Comparison of ENCODE assay signal across 14 cellular contexts in the genomic region with DNA sequence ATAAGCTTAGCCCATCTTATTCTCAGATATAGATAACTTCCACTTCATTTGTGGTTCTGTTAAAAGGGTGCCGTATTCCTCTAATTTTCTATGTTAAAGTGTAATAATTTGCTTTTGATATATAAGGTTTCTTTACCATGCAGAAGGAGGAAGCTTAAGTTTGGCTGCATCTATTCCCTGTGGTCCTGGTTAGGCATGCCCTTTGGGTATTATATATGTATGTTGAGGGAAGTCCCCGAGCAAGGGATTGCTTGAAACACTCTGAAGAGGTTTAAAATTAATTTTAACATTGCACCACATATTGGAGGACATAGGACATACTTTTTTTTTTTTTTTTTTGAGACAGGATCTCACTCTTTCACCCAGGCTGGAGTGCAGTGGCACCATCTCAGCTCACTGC. TPM values are rescaled to one million over a fixed set of nuclear protein-coding genes. Genes with fewer than 3 reads are reported as not detected.
A peak's percentile ranks its signal among the peaks of the same experiment; 100 is the strongest.
DNase-seq lines count a peak whose midpoint lies in the region; TF ChIP-seq lines count a peak whose summit lies in the region.
"Had no signal": no experiment of that assay in that cellular context is flagged by ENCODE, and none has a peak within 500 bp of the region (broad histone marks: within the 10 kb centered on the region; RNA-seq: fewer than 3 reads in every experiment).

No MANE protein-coding gene starts in this region.

- H3K4me1 ChIP-seq in BLaER1, result peaks cover 18% of the 10 kb centered on the region
- H3K4me1 ChIP-seq in BLaER1 treated with 17β-estradiol and CSF1 and Interleukin-3, amounts not matched to agents 10 nM and 100 nM, result peaks cover 4 to 23% (median 17%) of the 10 kb centered on the region in 10 experiments
- peaks cover 38% of the 10 kb centered on the region for H3K4me1 ChIP-seq in osteoblast (ENCODE audit: insufficient read depth, low read length)

- H2AFZ ChIP-seq in osteoblast (ENCODE audit: low read length), result peak overlapping the region; percentile 47
- H2AFZ ChIP-seq: GM23248 had no signal

- H3K9me3 ChIP-seq in BLaER1, result no peaks in the 10 kb centered on the region
- no peaks in the 10 kb centered on the region for H3K9me3 ChIP-seq in BLaER1 treated with 17β-estradiol and CSF1 and Interleukin-3, amounts not matched to agents 10 nM and 100 nM (replicated peaks in 1 of 11)
- no peaks in the 10 kb centered on the region for H3K9me3 ChIP-seq in osteoblast (ENCODE audit: low read depth, low read length)

- H3K4me2 ChIP-seq in BLaER1 (peak overlapping the region; percentile 51), osteoblast (ENCODE audit: insufficient read depth, low read length) (no peak overlapping the region)
- peak overlapping the region in 9 of 11 experiments; percentile 8 to 55 (median 44); a peak in 16 of 22 replicates for H3K4me2 ChIP-seq in BLaER1 treated with 17β-estradiol and CSF1 and Interleukin-3, amounts not matched to agents 10 nM and 100 nM

- H3K27me3 ChIP-seq in BLaER1, result no peaks in the 10 kb centered on the region
- no peaks in the 10 kb centered on the region for H3K27me3 ChIP-seq in BLaER1 treated with 17β-estradiol and CSF1 and Interleukin-3, amounts not matched to agents 10 nM and 100 nM
- H3K27me3 ChIP-seq in osteoblast (ENCODE audit: insufficient read depth, low read length), result no peaks in the 10 kb centered on the region

- TF ChIP-seq CTCF in osteoblast (IDR thresholded peaks at IDR 0.05; ENCODE audit: extremely low read depth, low read depth, low read length) (no peak), RWPE1 (conservative IDR thresholded peaks at IDR 0.05; ENCODE audit: low read depth) (no peak)

- DNase-seq in osteoblast (ENCODE audit: insufficient read length, low spot score, missing footprints) (no peak), RWPE1 (ENCODE audit: low spot score) (no peak), HCEC 1CT (no peak), NCI-H1105 treated with DMSO at 0.1 percent for 48 hours (lab: John Stamatoyannopoulos, UW) (no peak)
- DNase-seq: CD4-positive, alpha-beta T cell; CD8-positive, alpha-beta memory T cell; DMS79; EL; GDM1; GM23248; H7 had no signal

- no peak overlapping the region for H3K27ac ChIP-seq in BLaER1
- H3K27ac ChIP-seq in BLaER1 treated with 17β-estradiol and CSF1 and Interleukin-3, amounts not matched to agents 10 nM and 100 nM, result peak overlapping the region in 2 of 11 experiments; percentile 1 to 15; a peak in 2 of 22 replicates
- H3K27ac ChIP-seq in osteoblast (ENCODE audit: low read depth, low read length), result no peak overlapping the region
- H3K27ac ChIP-seq in RWPE1, result no peak overlapping the region
- H3K27ac ChIP-seq: GM23248 had no signal

- POLR2A ChIA-PET in RWPE1 (lab: Yijun Ruan, JAX; ENCODE audit: low non-redundant PET), result interaction anchor here (0.6 kb wide), 1 partner anchor 26 kb away, joined by 3 read pairs; no protein-coding TSS in a partner anchor

- H4K20me1 ChIP-seq in BLaER1, result no peaks in the 10 kb centered on the region
- no peaks in the 10 kb centered on the region for H4K20me1 ChIP-seq in BLaER1 treated with 17β-estradiol and CSF1 and Interleukin-3, amounts not matched to agents 10 nM and 100 nM
- H4K20me1 ChIP-seq in osteoblast (ENCODE audit: insufficient read depth, low read length), result no peaks in the 10 kb centered on the region

- CTCF ChIA-PET in RWPE1 (lab: Yijun Ruan, JAX), result interaction anchor here (0.6 kb wide), 1 partner anchor 105 kb away, joined by 3 read pairs; no protein-coding TSS in a partner anchor

- H3K36me3 ChIP-seq in BLaER1 (no peaks in the 10 kb centered on the region), osteoblast (ENCODE audit: insufficient read depth, low read length) (no peaks in the 10 kb centered on the region)
- no peaks in the 10 kb centered on the region for H3K36me3 ChIP-seq in BLaER1 treated with 17β-estradiol and CSF1 and Interleukin-3, amounts not matched to agents 10 nM and 100 nM

- H3K4me3 ChIP-seq in BLaER1 (no peak overlapping the region), osteoblast (ENCODE audit: insufficient read depth, low read length) (no peak overlapping the region)
- H3K4me3 ChIP-seq in BLaER1 treated with 17β-estradiol and CSF1 and Interleukin-3, amounts not matched to agents 10 nM and 100 nM, result no peak overlapping the region
- H3K4me3 ChIP-seq: GM12878, GM23248 had no signal

- H3K79me2 ChIP-seq in osteoblast (ENCODE audit: insufficient read depth, low read length), result no peaks in the 10 kb centered on the region

- no peak overlapping the region for H3K9ac ChIP-seq in BLaER1
- no peak overlapping the region for H3K9ac ChIP-seq in BLaER1 treated with 17β-estradiol and CSF1 and Interleukin-3, amounts not matched to agents 10 nM and 100 nM
- H3K9ac ChIP-seq: GM23248 had no signal

RNA-seq across cellular contexts. Expression of a gene that starts 16.9 kb away (rescaled TPM):
- 229 and 246 TPM in 2 replicates for total RNA-seq in osteoblast
